ENCODE assay signal across 12 cellular contexts in genomic region chr19:29677001-29677781, GRCh38. TPM values are rescaled to one million over a fixed set of nuclear protein-coding genes. Genes with fewer than 3 reads are reported as not detected.
DNase-seq lines count a peak whose midpoint lies in the region; ATAC-seq, FAIRE-seq and TF ChIP-seq lines count a peak whose summit lies in the region.
"Had no signal": no experiment of that assay in that cellular context is flagged by ENCODE, and none has a peak within 500 bp of the region (broad histone marks: within the 10 kb centered on the region; RNA-seq: fewer than 3 reads in every experiment).

No MANE protein-coding gene starts in this region.

- H3K9me3 Mint-ChIP-seq in activated CD4-positive, alpha-beta memory T cell treated with anti-CD3 and anti-CD28 coated beads for 36 hours = no peaks in the 10 kb centered on the region

- TF ChIP-seq CTCF in suprapubic skin (IDR thresholded peaks at IDR 0.05) (no peak), WERI-Rb-1 (IDR thresholded peaks at IDR 0.05; ENCODE audit: low read depth, low read length) (no peak)

- peaks cover 24% of the 10 kb centered on the region for H3K36me3 ChIP-seq in suprapubic skin
- no peaks in the 10 kb centered on the region for H3K36me3 ChIP-seq in WERI-Rb-1

- H3K9me3 ChIP-seq in suprapubic skin = no peaks in the 10 kb centered on the region
- H3K9me3 ChIP-seq in WERI-Rb-1 (ENCODE audit: severe bottlenecking) = no peaks in the 10 kb centered on the region

- intact Hi-C loops in activated CD4-positive, alpha-beta memory T cell treated with anti-CD3 and anti-CD28 coated beads for 36 hours (cut with micrococcal nuclease) = no loop called here

- CTCF ChIA-PET in activated CD4-positive, alpha-beta memory T cell treated with anti-CD3 and anti-CD28 coated beads for 36 hours (lab: Charles Lee) = interaction anchor here (0.7 to 4.2 kb wide), 5 partner anchors 9 to 66 kb away, joined by 3 to 21 read pairs (median 8); partner anchors contain the start of gene C19orf12

- no peaks in the 10 kb centered on the region for H3K27me3 Mint-ChIP-seq in activated CD4-positive, alpha-beta memory T cell treated with anti-CD3 and anti-CD28 coated beads for 36 hours

- H3K27me3 ChIP-seq in layer of hippocampus (ENCODE audit: control insufficient read depth, insufficient read depth, low read length) (no peaks in the 10 kb centered on the region), suprapubic skin (no peaks in the 10 kb centered on the region), WERI-Rb-1 (ENCODE audit: insufficient read depth, low read depth, severe bottlenecking) (no peaks in the 10 kb centered on the region)

- POLR2A ChIA-PET in activated CD4-positive, alpha-beta memory T cell treated with anti-CD3 and anti-CD28 coated beads for 36 hours (lab: Charles Lee) = interaction anchor here (1.5 to 6.3 kb wide), 2 partner anchors 10 to 67 kb away, joined by 3 to 37 read pairs; partner anchors contain the start of gene PLEKHF1

- H3K27ac ChIP-seq in layer of hippocampus (ENCODE audit: low read depth, low read length) = peak overlapping the region; percentile 87
- H3K27ac ChIP-seq in suprapubic skin = peak overlapping the region; percentile 56
- no peak overlapping the region for H3K27ac ChIP-seq in WERI-Rb-1

- peaks cover 84% of the 10 kb centered on the region for H3K4me1 ChIP-seq in suprapubic skin

- ATAC-seq in GM18907 (IDR thresholded peaks at IDR 0.05; ENCODE audit: unreplicated experiment) = no peak

- WGBS in suprapubic skin = 88% methylated on average over 15 of the region's 23 CpGs

- peak; percentile 29 for DNase-seq in activated T-cell treated with anti-CD3 and anti-CD28 coated beads, Interleukin-2, amount 50 U/mL, for 1 hour
- DNase-seq in activated T-cell treated with anti-CD3 and anti-CD28 coated beads for 4 hours (no peak), suprapubic skin (ENCODE audit: low spot score in 2 of 2) (no peak), WERI-Rb-1 (no peak), H54 (ENCODE audit: insufficient read length, low spot score) (no peak)
- DNase-seq in activated CD4-positive, alpha-beta memory T cell treated with anti-CD3 and anti-CD28 coated beads for 36 hours = no peak
- DNase-seq: GDM1, kidney glomerular epithelial cell, NCI-H2081 treated with DMSO at 0.1 percent for 48 hours had no signal

- H3K4me1 Mint-ChIP-seq in activated CD4-positive, alpha-beta memory T cell treated with anti-CD3 and anti-CD28 coated beads for 36 hours (ENCODE audit: low read depth) = peaks cover 80% of the 10 kb centered on the region

- no peak overlapping the region for H3K4me3 Mint-ChIP-seq in activated CD4-positive, alpha-beta memory T cell treated with anti-CD3 and anti-CD28 coated beads for 36 hours

- TF ChIP-seq POLR2A in suprapubic skin (IDR thresholded peaks at IDR 0.05) = no peak
- TF ChIP-seq POLR2A in H54 (IDR thresholded peaks at IDR 0.05; ENCODE audit: low read depth, low read length) = no peak

- TF ChIP-seq EP300 in suprapubic skin (IDR thresholded peaks at IDR 0.05) = no peak

- H3K4me3 ChIP-seq in suprapubic skin = no peak overlapping the region
- no peak overlapping the region for H3K4me3 ChIP-seq in WERI-Rb-1 (ENCODE audit: low read depth, low read length)

- H3K36me3 Mint-ChIP-seq in activated CD4-positive, alpha-beta memory T cell treated with anti-CD3 and anti-CD28 coated beads for 36 hours = peaks cover 33% of the 10 kb centered on the region

- no peak for FAIRE-seq in H54 (lab: Jason Lieb, UNC)
- FAIRE-seq: GM19239 had no signal

- peak overlapping the region; percentile 61 for H3K27ac Mint-ChIP-seq in activated CD4-positive, alpha-beta memory T cell treated with anti-CD3 and anti-CD28 coated beads for 36 hours

RNA-seq across cellular contexts. Expression of gene PLEKHF1, which starts 11.9 kb away (rescaled TPM):
- 10 to 100 TPM; 23.6 to 24.3 TPM for total RNA-seq in activated CD4-positive, alpha-beta memory T cell treated with anti-CD3 and anti-CD28 coated beads for 36 hours
- total RNA-seq in suprapubic skin = 10 to 100 TPM in 2 of 4 donors, 1 to 10 TPM in 2; 4.5 to 18.8 (median 9.7) TPM

RNA-seq across cellular contexts. Expression of gene C19orf12, which starts 37.9 kb away (rescaled TPM):
- 10 to 100 TPM; 32.6 to 32.8 TPM for total RNA-seq in activated CD4-positive, alpha-beta memory T cell treated with anti-CD3 and anti-CD28 coated beads for 36 hours
- total RNA-seq in suprapubic skin = 10 to 100 TPM; 19.6 to 35.8 (median 27.3) TPM
